In genomic region chrX:101051549-101052302, GRCh38 we compare ENCODE assay signal across 8 cellular contexts. TPM values are rescaled to one million over a fixed set of nuclear protein-coding genes. Genes with fewer than 3 reads are reported as not detected.
DNase-seq lines count a peak whose midpoint lies in the region; ATAC-seq and TF ChIP-seq lines count a peak whose summit lies in the region.

Gene TRMT2B, minus strand, starts transcription at chrX:101052111. Its CDS starts 9,822 bp downstream, at chrX:101042289.

- 0% methylated on average over 3 to 8 of the region's 43 CpGs for WGBS in mesodermal cell (ENCODE audit: insufficient coverage in 2 of 2), 2 experiments

- H3K4me1 ChIP-seq in endocrine pancreas (ENCODE audit: control insufficient read depth, insufficient read depth, low read length) (no peaks in the 10 kb centered on the region), mesodermal cell (ENCODE audit: control insufficient read depth, insufficient read depth, low read length, poor library complexity, severe bottlenecking) (no peaks in the 10 kb centered on the region)

- H3K36me3 ChIP-seq in endocrine pancreas (ENCODE audit: control insufficient read depth, insufficient read depth, low read length) (no peaks in the 10 kb centered on the region), mesodermal cell (ENCODE audit: control insufficient read depth, insufficient read depth, low read length) (no peaks in the 10 kb centered on the region)

- peak; percentile 88 for ATAC-seq in GM19463 (IDR thresholded peaks at IDR 0.05; ENCODE audit: unreplicated experiment)

- no peak for TF ChIP-seq CTCF in HL-60 (IDR thresholded peaks at IDR 0.05; ENCODE audit: insufficient read depth, low read length)

- H3K27me3 ChIP-seq in HL-60 (ENCODE audit: insufficient read depth, poor library complexity, severe bottlenecking) (no peaks in the 10 kb centered on the region), endocrine pancreas (ENCODE audit: control insufficient read depth, insufficient read depth, low read length) (no peaks in the 10 kb centered on the region)

- H3K9me3 ChIP-seq in endocrine pancreas (ENCODE audit: control insufficient read depth, low read length) (no peaks in the 10 kb centered on the region), mesodermal cell (ENCODE audit: control insufficient read depth, low read length) (no peaks in the 10 kb centered on the region)

- H3K9ac ChIP-seq in endocrine pancreas (ENCODE audit: control insufficient read depth, insufficient read depth, low read length) = peak within 1 kb of the TSS; percentile 61

- peak; percentile 84 for DNase-seq in COLO668 (lab: John Stamatoyannopoulos, UW; ENCODE audit: unreplicated experiment)
- DNase-seq in HL-60 (ENCODE audit: low read depth in 1 of 2, low spot score in 1 of 2) = peak; percentile 61 to 92
- DNase-seq in NOMO-1 treated with DMSO at 0.1 percent for 48 hours (lab: John Stamatoyannopoulos, UW; ENCODE audit: unreplicated experiment) = peak; percentile 78
- DNase-seq in activated CD8-positive, alpha-beta memory T cell treated with anti-CD3 and anti-CD28 coated beads for 4 hours (ENCODE audit: low read depth in 2 of 2) = peak; percentile 58 to 65
- peak; percentile 45 for DNase-seq in stimulated activated CD8-positive, alpha-beta memory T cell treated with anti-CD3 and anti-CD28 coated beads, Interleukin-15, amount 100 ng/mL, for 24 hours (ENCODE audit: low read depth)

- H3K27ac ChIP-seq in HL-60 (replicated peaks) (peak within 1 kb of the TSS; percentile 93), mesodermal cell (ENCODE audit: low read depth, low read length, severe bottlenecking) (no peak within 1 kb of the TSS)

- H3K4me3 ChIP-seq in HL-60 (replicated peaks; ENCODE audit: insufficient read depth, low read length) (peak within 1 kb of the TSS; percentile 57), endocrine pancreas (ENCODE audit: control insufficient read depth, insufficient read depth, low read length) (peak within 1 kb of the TSS; percentile 57), mesodermal cell (ENCODE audit: extremely low read depth, insufficient read depth, low read length, poor library complexity, severe bottlenecking) (peak within 1 kb of the TSS; percentile 48)

RNA-seq across cellular contexts. Expression of gene TRMT2B, which starts in this region (rescaled TPM):
- 7.9 TPM for polyA plus RNA-seq in mesodermal cell (2013, experiment 1 of 2)
- polyA plus RNA-seq in mesodermal cell (2013, experiment 2 of 2) = 6.7 TPM
